In the genomic region with DNA sequence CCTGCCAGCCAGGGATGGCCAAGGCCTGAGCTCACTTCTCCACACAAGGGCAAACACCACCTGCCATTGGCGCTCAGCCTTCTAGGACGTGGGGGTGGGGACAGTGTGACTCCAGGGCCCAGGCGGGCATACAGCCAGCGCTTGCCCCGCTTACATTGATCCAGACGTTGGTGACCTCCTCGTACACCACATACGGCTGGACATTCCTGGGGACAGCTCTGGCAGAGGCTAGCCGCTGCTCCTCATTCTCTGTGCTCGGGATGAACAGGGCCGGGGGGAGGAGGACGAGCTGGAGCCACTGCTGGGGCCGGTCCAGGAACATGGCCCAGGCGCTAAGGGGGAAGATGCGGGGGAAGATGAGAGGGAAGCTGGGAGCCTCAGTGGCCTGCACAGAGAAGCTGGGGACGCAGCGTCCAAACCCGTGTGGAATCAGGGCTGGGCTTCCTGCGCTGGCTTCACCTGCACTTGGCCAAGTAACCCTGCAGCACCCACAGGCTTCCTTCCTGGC, we compare ENCODE assay signal across 14 cellular contexts. TPM values are rescaled to one million over a fixed set of nuclear protein-coding genes. Genes with fewer than 3 reads are reported as not detected.
DNase-seq lines count a peak whose midpoint lies in the region; ATAC-seq, FAIRE-seq and TF ChIP-seq lines count a peak whose summit lies in the region.
"Had no signal": no experiment of that assay in that cellular context is flagged by ENCODE, and none has a peak within 500 bp of the region (broad histone marks: within the 10 kb centered on the region; RNA-seq: fewer than 3 reads in every experiment).

No MANE protein-coding gene starts in this region.

- H3K4me1 ChIP-seq in GM23248 (ENCODE audit: insufficient read depth) (peaks cover 18% of the 10 kb centered on the region), K562 (replicated peaks in 1 of 2; ENCODE audit: control insufficient read depth in 2 of 2, insufficient read depth in 2 of 2, low read length in 2 of 2) (peaks cover 0 to 19% of the 10 kb centered on the region in 2 experiments; a peak in 2 of 5 replicates), right cardiac atrium (ENCODE audit: control insufficient read depth, insufficient read depth, low read length) (no peaks in the 10 kb centered on the region), skeletal muscle satellite cell (ENCODE audit: control insufficient read depth, insufficient read depth, low read length) (peaks cover 55% of the 10 kb centered on the region)

- no TSS peak for BruUV-seq in K562 (replicated peaks; lab: Mats Ljungman, UMichigan)

- TF ChIP-seq CTCF in K562 (IDR thresholded peaks at IDR 0.05 in 2 of 3, conservative IDR thresholded peaks at IDR 0.05 in 1 of 3; ENCODE audit: insufficient read depth in 2 of 3, low read depth in 1 of 3, low read length in 3 of 3), result no peak

- H4K20me1 ChIP-seq in GM23248 (ENCODE audit: insufficient read depth), result no peaks in the 10 kb centered on the region
- no peaks in the 10 kb centered on the region for H4K20me1 ChIP-seq in K562 (replicated peaks; ENCODE audit: control insufficient read depth, insufficient read depth, low read length)

- POLR2A ChIA-PET in K562 (lab: Yijun Ruan, JAX), result no interaction called here

- no peak for TF ChIP-seq POLR2A in K562 (conservative IDR thresholded peaks at IDR 0.05)

- H3K9me1 ChIP-seq in K562 (ENCODE audit: control insufficient read depth, insufficient read depth, low read length), result no peaks in the 10 kb centered on the region

- H3K4me3 ChIP-seq in GM23248 (no peak overlapping the region), K562 (no peak overlapping the region), right cardiac atrium (ENCODE audit: low read length) (no peak overlapping the region), skeletal muscle satellite cell (ENCODE audit: low read length) (no peak overlapping the region)

- TF ChIP-seq EP300 in K562 (IDR thresholded peaks at IDR 0.05; ENCODE audit: low read length), result no peak

- H3K79me2 ChIP-seq in GM23248 (ENCODE audit: insufficient read depth), result no peaks in the 10 kb centered on the region
- no peaks in the 10 kb centered on the region for H3K79me2 ChIP-seq in K562 (ENCODE audit: control insufficient read depth, insufficient read depth, low read length)

- H3K36me3 ChIP-seq in GM23248 (ENCODE audit: low read depth) (peaks cover 17% of the 10 kb centered on the region; the same call in 1 of the 2 replicates), K562 (ENCODE audit: control insufficient read depth, insufficient read depth, low read length) (peaks cover 87% of the 10 kb centered on the region; the same call in 2 of the 3 replicates), skeletal muscle satellite cell (ENCODE audit: insufficient read depth, low read length) (peaks cover 68% of the 10 kb centered on the region)

- DNase-seq in GM23248, result no peak
- no peak for DNase-seq in K562 (ENCODE audit: extremely low read depth in 1 of 4, low spot score in 3 of 4)
- DNase-seq in right cardiac atrium, result peak in 1 of 3 donors; percentile 69
- no peak for DNase-seq in HTR-8/SVneo (ENCODE audit: insufficient read length, low spot score)
- no peak for DNase-seq in activated CD4-positive, alpha-beta T cell treated with anti-CD3 and anti-CD28 coated beads, Interleukin-2, amount 50 U/mL, for 1 hour
- DNase-seq: activated CD4-positive, alpha-beta T cell treated with anti-CD3 and anti-CD28 coated beads for 1 hour; activated T-cell treated with anti-CD3 and anti-CD28 coated beads, Interleukin-2, amount 50 U/mL, for 48 hours; H9; MV-4-11; NCI-H345; stimulated activated CD8-positive, alpha-beta memory T cell treated with anti-CD3 and anti-CD28 coated beads, Interleukin-4, amount 100 ng/mL, for 48 hours had no signal

- no peak overlapping the region for H2AFZ ChIP-seq in GM23248
- no peak overlapping the region for H2AFZ ChIP-seq in K562 (ENCODE audit: low read depth, low read length)

- 0 out of 2 replicates have a peak overlapping the region, but pooled peaks have one; percentile 39 for H3K27ac ChIP-seq in GM23248
- no peak overlapping the region for H3K27ac ChIP-seq in K562 (ENCODE audit: extremely low read depth, low read depth, low read length)
- H3K27ac ChIP-seq in right cardiac atrium (ENCODE audit: low read length), result peak overlapping the region; percentile 61

- FAIRE-seq in K562 (lab: Jason Lieb, UNC), result no peak
- no peak for FAIRE-seq in HTR-8/SVneo (lab: Jason Lieb, UNC)

- 92% methylated on average over 19 of the region's 19 CpGs for WGBS in GM23248 (ENCODE audit: low coverage in 1 of 2, low lambda C conversion rate in 2 of 2, missing lambda C conversion rate in 2 of 2), 2 experiments
- WGBS in K562 (ENCODE audit: insufficient coverage, low coverage, missing lambda C conversion rate), result 93% methylated on average over 16 of the region's 19 CpGs
- 69% methylated on average over 19 of the region's 19 CpGs for WGBS in right cardiac atrium

- TF ChIP-seq RAD21 in K562 (CRISPR knock-in tag; conservative IDR thresholded peaks at IDR 0.05 in 1 of 2, IDR thresholded peaks at IDR 0.05 in 1 of 2), result no peak

- no peaks in the 10 kb centered on the region for H3K9me3 ChIP-seq in GM23248 (ENCODE audit: low read depth)
- H3K9me3 ChIP-seq in K562 (replicated peaks; ENCODE audit: control insufficient read depth, insufficient read depth, low read depth, low read length), result no peaks in the 10 kb centered on the region
- H3K9me3 ChIP-seq in right cardiac atrium (ENCODE audit: control insufficient read depth, low read length), result no peaks in the 10 kb centered on the region
- no peaks in the 10 kb centered on the region for H3K9me3 ChIP-seq in skeletal muscle satellite cell (replicated peaks; ENCODE audit: low read length)

- H3K9ac ChIP-seq in GM23248, result no peak overlapping the region
- peak overlapping the region in 1 of 2 experiments; percentile 22; a peak in 1 of 4 replicates for H3K9ac ChIP-seq in K562 (ENCODE audit: insufficient read depth in 1 of 2, low read depth in 2 of 2, low read length in 2 of 2)
- H3K9ac ChIP-seq in skeletal muscle satellite cell (ENCODE audit: low read depth, low read length), result peak overlapping the region; percentile 9

- ATAC-seq in K562 (no peak), right cardiac atrium (peak; percentile 40 to 63), GM18870 (IDR thresholded peaks at IDR 0.05; ENCODE audit: unreplicated experiment) (no peak), GM21447 (IDR thresholded peaks at IDR 0.05; ENCODE audit: unreplicated experiment) (no peak)

- H3K9me2 ChIP-seq in GM23248 (ENCODE audit: insufficient read depth), result no peaks in the 10 kb centered on the region

- in situ Hi-C loops in GM23248 (cut with MboI) (no loop called here), K562 (cut with MboI) (no loop called here)

- no peak overlapping the region for H3K4me2 ChIP-seq in GM23248 (ENCODE audit: unreplicated experiment)
- H3K4me2 ChIP-seq in K562 (ENCODE audit: insufficient read depth, low read length), result no peak overlapping the region
- H3K4me2 ChIP-seq in skeletal muscle satellite cell (ENCODE audit: low read length), result peak overlapping the region; percentile 11

- peaks cover 17% of the 10 kb centered on the region for H3F3A ChIP-seq in GM23248 (ENCODE audit: insufficient read depth)

- H3K27me3 ChIP-seq in GM23248 (replicated peaks; ENCODE audit: insufficient read depth) (no peaks in the 10 kb centered on the region), K562 (ENCODE audit: control insufficient read depth in 2 of 2, insufficient read depth in 2 of 2, low read length in 2 of 2) (no peaks in the 10 kb centered on the region), right cardiac atrium (ENCODE audit: control insufficient read depth, insufficient read depth) (no peaks in the 10 kb centered on the region), skeletal muscle satellite cell (ENCODE audit: control insufficient read depth, insufficient read depth, low read length) (no peaks in the 10 kb centered on the region)

- intact Hi-C loops in K562 (cut with micrococcal nuclease), result no loop called here
- intact Hi-C loops in right cardiac atrium (cut with DNase I), result no loop called here

- CTCF ChIA-PET in K562 (lab: Yijun Ruan, JAX; ENCODE audit: low intra/inter-chr PET ratio), result no interaction called here

RNA-seq across cellular contexts. Expression of a gene that starts 25.1 kb away (rescaled TPM):
- 177 and 207 TPM in 2 replicates for total RNA-seq in GM23248 (2014; rRNA removed; shearing (Covaris generic))
- polyA plus RNA-seq in GM23248 (2016; fragmentation: Nextera tagmentation; extraction: Ambion mirVana) (591 and 597 TPM in 2 replicates), K562 (2011; rRNA removed) (82.1 and 86.0 TPM in 2 replicates), K562 (2014; fragmentation: Illumina TruSeq; extraction: Trizol) (60.5 and 66.6 TPM in 2 replicates), K562 (2014; fragmentation: Nextera tagmentation; extraction: Ambion mirVana) (10 to 100 TPM in 1 of 2 experiments, 1 to 10 TPM in 1; 4.2 to 12.6 TPM), K562 (2014; rRNA removed) (141 and 166 TPM in 2 replicates), right cardiac atrium (48.2 TPM)
- total RNA-seq in K562 (2011; cell fraction: chromatin; rRNA removed; ENCODE audit: low replicate concordance), result 55.1 and 137 TPM in 2 replicates
- total RNA-seq in K562 (2011; cell fraction: nucleolus; rRNA removed), result 204 and 212 TPM in 2 replicates
- total RNA-seq in K562 (2011; cell fraction: nucleoplasm; rRNA removed), result 127 and 144 TPM in 2 replicates
- total RNA-seq in K562 (2014; rRNA removed) (131 and 143 TPM in 2 replicates), K562 (2014; rRNA removed; fragmentation: Illumina TruSeq; extraction: Trizol) (52.2 and 67.5 TPM in 2 replicates), K562 (2015; rRNA removed; fragmentation: Illumina TruSeq; extraction: Trizol) (81.6 and 83.0 TPM in 2 replicates), K562 (2021) (91.5 and 96.7 TPM in 2 replicates), right cardiac atrium (10 to 100 TPM; 21.7 to 47.0 (median 31.5) TPM)
- 118 and 186 TPM in 2 replicates for polyA plus RNA-seq in K562 (2011; cell fraction: cytosol; rRNA removed)
- polyA plus RNA-seq in K562 (2011; cell fraction: nucleus; rRNA removed), result 46.8 and 51.5 TPM in 2 replicates
- polyA plus RNA-seq in K562 (2012), result 164 and 292 TPM in 2 replicates
- polyA minus RNA-seq in K562 (2011; rRNA and poly(A)+ RNA removed), result 17.9 and 26.4 TPM in 2 replicates
- polyA minus RNA-seq in K562 (2011; cell fraction: cytosol; rRNA and poly(A)+ RNA removed), result 32.6 and 58.7 TPM in 2 replicates
- 14.4 and 24.1 TPM in 2 replicates for polyA minus RNA-seq in K562 (2011; cell fraction: nucleus; rRNA and poly(A)+ RNA removed)
- total RNA-seq in skeletal muscle satellite cell (2012; rRNA removed), result 158 and 184 TPM in 2 replicates

RNA-seq across cellular contexts. Expression of a gene that starts 28.4 kb away (rescaled TPM):
- total RNA-seq in GM23248 (2014; rRNA removed; shearing (Covaris generic)), result 50.3 and 82.2 TPM in 2 replicates
- 33.0 and 37.0 TPM in 2 replicates for polyA plus RNA-seq in GM23248 (2016; fragmentation: Nextera tagmentation; extraction: Ambion mirVana)
- 45.6 and 105 TPM in 2 replicates for total RNA-seq in K562 (2011; cell fraction: chromatin; rRNA removed; ENCODE audit: low replicate concordance)
- 61.4 and 62.6 TPM in 2 replicates for total RNA-seq in K562 (2011; cell fraction: nucleolus; rRNA removed)
- 50.8 and 52.2 TPM in 2 replicates for total RNA-seq in K562 (2011; cell fraction: nucleoplasm; rRNA removed)
- total RNA-seq in K562 (2014; rRNA removed), result 43.0 and 64.9 TPM in 2 replicates
- 12.7 and 16.0 TPM in 2 replicates for total RNA-seq in K562 (2014; rRNA removed; fragmentation: Illumina TruSeq; extraction: Trizol)
- 23.6 and 24.5 TPM in 2 replicates for total RNA-seq in K562 (2015; rRNA removed; fragmentation: Illumina TruSeq; extraction: Trizol)
- total RNA-seq in K562 (2021), result 60.0 and 66.7 TPM in 2 replicates
- polyA plus RNA-seq in K562 (2011; rRNA removed), result 5.4 and 7.1 TPM in 2 replicates
- 6.1 and 12.8 TPM in 2 replicates for polyA plus RNA-seq in K562 (2011; cell fraction: cytosol; rRNA removed)
- polyA plus RNA-seq in K562 (2011; cell fraction: nucleus; rRNA removed), result 9.6 and 23.4 TPM in 2 replicates
- 26.0 and 32.1 TPM in 2 replicates for polyA plus RNA-seq in K562 (2012)
- polyA plus RNA-seq in K562 (2014; fragmentation: Illumina TruSeq; extraction: Trizol), result 33.5 and 50.1 TPM in 2 replicates
- 1 to 10 TPM in 1 of 2 experiments, under 1 TPM in 1; 0.90 to 1.1 TPM for polyA plus RNA-seq in K562 (2014; fragmentation: Nextera tagmentation; extraction: Ambion mirVana)
- 27.8 and 30.6 TPM in 2 replicates for polyA plus RNA-seq in K562 (2014; rRNA removed)
- 4.6 and 8.5 TPM in 2 replicates for polyA minus RNA-seq in K562 (2011; rRNA and poly(A)+ RNA removed)
- polyA minus RNA-seq in K562 (2011; cell fraction: cytosol; rRNA and poly(A)+ RNA removed), result 17.6 and 18.5 TPM in 2 replicates
- polyA minus RNA-seq in K562 (2011; cell fraction: nucleus; rRNA and poly(A)+ RNA removed), result 17.1 and 24.1 TPM in 2 replicates
- 10 to 100 TPM; 35.1 to 43.9 (median 36.9) TPM for total RNA-seq in right cardiac atrium
- polyA plus RNA-seq in right cardiac atrium, result 27.0 TPM
- total RNA-seq in skeletal muscle satellite cell (2012; rRNA removed), result 53.7 and 63.6 TPM in 2 replicates

RNA-seq across cellular contexts. Expression of a gene that starts 56.0 kb away (rescaled TPM):
- 0.76 and 0.86 TPM in 2 replicates for total RNA-seq in GM23248 (2014; rRNA removed; shearing (Covaris generic))
- polyA plus RNA-seq in GM23248 (2016; fragmentation: Nextera tagmentation; extraction: Ambion mirVana) (2.0 TPM in 2 replicates), K562 (2011; rRNA removed) (5.7 and 8.0 TPM in 2 replicates), K562 (2014; fragmentation: Illumina TruSeq; extraction: Trizol) (6.6 and 7.3 TPM in 2 replicates), K562 (2014; fragmentation: Nextera tagmentation; extraction: Ambion mirVana) (1 to 10 TPM in 1 of 2 experiments, under 1 TPM in 1; 0.69 to 1.0 TPM), K562 (2014; rRNA removed) (6.8 and 7.3 TPM in 2 replicates), right cardiac atrium (6.0 TPM)
- 10.7 and 24.6 TPM in 2 replicates for total RNA-seq in K562 (2011; cell fraction: chromatin; rRNA removed; ENCODE audit: low replicate concordance)
- 13.8 and 17.5 TPM in 2 replicates for total RNA-seq in K562 (2011; cell fraction: nucleolus; rRNA removed)
- 10.7 and 12.8 TPM in 2 replicates for total RNA-seq in K562 (2011; cell fraction: nucleoplasm; rRNA removed)
- total RNA-seq in K562 (2014; rRNA removed) (4.0 and 4.4 TPM in 2 replicates), K562 (2014; rRNA removed; fragmentation: Illumina TruSeq; extraction: Trizol) (4.3 and 4.6 TPM in 2 replicates), K562 (2015; rRNA removed; fragmentation: Illumina TruSeq; extraction: Trizol) (4.9 and 5.4 TPM in 2 replicates), K562 (2021) (6.5 and 9.3 TPM in 2 replicates), right cardiac atrium (1 to 10 TPM; 2.8 to 5.6 (median 4.6) TPM)
- 8.2 and 15.6 TPM in 2 replicates for polyA plus RNA-seq in K562 (2011; cell fraction: cytosol; rRNA removed)
- polyA plus RNA-seq in K562 (2011; cell fraction: nucleus; rRNA removed), result 3.0 and 4.8 TPM in 2 replicates
- polyA plus RNA-seq in K562 (2012), result 7.6 and 10.7 TPM in 2 replicates
- 4.5 and 8.6 TPM in 2 replicates for polyA minus RNA-seq in K562 (2011; rRNA and poly(A)+ RNA removed)
- 4.7 and 6.4 TPM in 2 replicates for polyA minus RNA-seq in K562 (2011; cell fraction: cytosol; rRNA and poly(A)+ RNA removed)
- 3.0 and 4.6 TPM in 2 replicates for polyA minus RNA-seq in K562 (2011; cell fraction: nucleus; rRNA and poly(A)+ RNA removed)
- 2.0 TPM in 2 replicates for total RNA-seq in skeletal muscle satellite cell (2012; rRNA removed)

Comparison
In these comparisons a context has a peak if more than half of its experiments do, and no peak if none do; other contexts are left out.
1. ATAC-seq: peak in right cardiac atrium (2 of 2); none in K562 (single experiment), GM18870 (single experiment) and GM21447 (single experiment).